In the genomic region with DNA sequence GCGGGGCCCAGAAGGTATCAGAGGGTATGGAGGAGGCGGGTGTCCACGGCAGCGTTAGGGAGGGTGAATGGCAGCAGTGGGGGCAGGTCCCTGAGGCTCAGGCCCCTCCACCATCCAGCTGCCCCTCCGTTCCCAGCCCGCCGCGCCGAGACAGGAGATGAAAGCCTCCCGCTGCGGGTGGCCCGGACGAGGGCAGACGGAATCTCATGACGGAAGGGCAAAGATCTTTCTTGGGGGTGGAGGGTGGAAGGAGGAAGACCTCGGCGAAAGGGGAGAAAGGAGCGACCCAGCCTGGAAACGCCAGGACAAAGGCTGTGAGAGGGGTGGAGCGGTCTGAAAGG, we compare ENCODE assay signal across 7 cellular contexts. TPM values are rescaled to one million over a fixed set of nuclear protein-coding genes. Genes with fewer than 3 reads are reported as not detected.
A peak's percentile ranks its signal among the peaks of the same experiment; 100 is the strongest.
DNase-seq lines count a peak whose midpoint lies in the region; ATAC-seq, FAIRE-seq and TF ChIP-seq lines count a peak whose summit lies in the region.

No MANE protein-coding gene starts in this region.

- peaks cover 13% of the 10 kb centered on the region; the same call in 1 of the 2 replicates for H3K36me3 ChIP-seq in Loucy (ENCODE audit: insufficient read depth, low read length)
- peaks cover 0 to 39% (median 7%) of the 10 kb centered on the region in 6 donors for H3K36me3 ChIP-seq in spleen

- H3K4me1 ChIP-seq in Loucy (ENCODE audit: insufficient read depth, low read length, poor library complexity, severe bottlenecking) (peaks cover 61% of the 10 kb centered on the region), right cardiac atrium (ENCODE audit: control insufficient read depth, insufficient read depth, low read length) (no peaks in the 10 kb centered on the region), spleen (peaks cover 21 to 97% (median 74%) of the 10 kb centered on the region in 6 donors)

- intact Hi-C loops in activated naive CD4-positive, alpha-beta T cell treated with anti-CD3 and anti-CD28 coated beads for 36 hours (cut with micrococcal nuclease), result loop anchor here (1.0 to 10.0 kb wide), 5 partner anchors 14 to 730 kb away; partner anchors contain the start of genes AK9, CDC40, CEP57L1 and FIG4
- intact Hi-C loops in right cardiac atrium (cut with DNase I) (no loop called here), spleen (cut with DNase I; ENCODE audit: low total_unique reads) (no loop called here)

- TF ChIP-seq CTCF in Loucy (conservative IDR thresholded peaks at IDR 0.05; ENCODE audit: low read length) (no peak), spleen (IDR thresholded peaks at IDR 0.05 in 8 of 11, conservative IDR thresholded peaks at IDR 0.05 in 3 of 11) (no peak)

- H3K9ac ChIP-seq in Loucy (ENCODE audit: low read depth, low read length, poor library complexity, severe bottlenecking), result peak overlapping the region; percentile 97

- FAIRE-seq in GM12892 (lab: Jason Lieb, UNC), result no peak

- no peaks in the 10 kb centered on the region for H3K27me3 Mint-ChIP-seq in activated naive CD4-positive, alpha-beta T cell treated with anti-CD3 and anti-CD28 coated beads for 36 hours (ENCODE audit: low read depth)

- H2AFZ ChIP-seq in Loucy (ENCODE audit: low read length), result peak overlapping the region; percentile 53

- H3K9me3 Mint-ChIP-seq in activated naive CD4-positive, alpha-beta T cell treated with anti-CD3 and anti-CD28 coated beads for 36 hours, result no peaks in the 10 kb centered on the region

- TF ChIP-seq POLR2A in GM12892 (IDR thresholded peaks at IDR 0.05; ENCODE audit: low read depth, low read length), result no peak
- TF ChIP-seq POLR2A in spleen (IDR thresholded peaks at IDR 0.05), result no peak

- peaks cover 12% of the 10 kb centered on the region; the same call in 1 of the 2 replicates for H3F3A ChIP-seq in Loucy (ENCODE audit: low read depth)

- H3K4me3 ChIP-seq in Loucy (ENCODE audit: low read length, poor library complexity, severe bottlenecking), result peak overlapping the region; percentile 89
- H3K4me3 ChIP-seq in right cardiac atrium (ENCODE audit: low read length), result peak overlapping the region; percentile 56
- peak overlapping the region; percentile 54 to 92 (median 76) for H3K4me3 ChIP-seq in spleen

- H3K27me3 ChIP-seq in Loucy (ENCODE audit: insufficient read depth, low read length, poor library complexity, severe bottlenecking) (no peaks in the 10 kb centered on the region), right cardiac atrium (ENCODE audit: control insufficient read depth, insufficient read depth) (no peaks in the 10 kb centered on the region), spleen (replicated peaks in 1 of 7) (peaks cover 0 to 1% (median 0%) of the 10 kb centered on the region in 7 donors)

- H3K27ac ChIP-seq in right cardiac atrium (ENCODE audit: low read length), result peak overlapping the region; percentile 3
- H3K27ac ChIP-seq in spleen, result peak overlapping the region; percentile 87 to 100 (median 95)

- ATAC-seq in GM21786 (IDR thresholded peaks at IDR 0.05; ENCODE audit: unreplicated experiment) (peak; percentile 21), right cardiac atrium (peak; percentile 17)

- peaks cover 10% of the 10 kb centered on the region for H3K36me3 Mint-ChIP-seq in activated naive CD4-positive, alpha-beta T cell treated with anti-CD3 and anti-CD28 coated beads for 36 hours (ENCODE audit: low read depth)

- peak overlapping the region; percentile 91 for H3K4me3 Mint-ChIP-seq in activated naive CD4-positive, alpha-beta T cell treated with anti-CD3 and anti-CD28 coated beads for 36 hours

- peaks cover 59% of the 10 kb centered on the region for H3K4me1 Mint-ChIP-seq in activated naive CD4-positive, alpha-beta T cell treated with anti-CD3 and anti-CD28 coated beads for 36 hours (ENCODE audit: low read depth)

- H3K9me2 ChIP-seq in Loucy (replicated peaks; ENCODE audit: low read depth, low read length), result no peaks in the 10 kb centered on the region

- peak overlapping the region; percentile 99 for H3K4me2 ChIP-seq in Loucy (ENCODE audit: low read depth, low read length, poor library complexity, severe bottlenecking)

- DNase-seq in GM12892 (ENCODE audit: insufficient read length) (peak; percentile 50), right cardiac atrium (peak in 1 of 3 donors; percentile 70), spleen (peak; percentile 92), medulla oblongata (ENCODE audit: extremely low spot score) (no peak)
- peak; percentile 35 for DNase-seq in activated naive CD4-positive, alpha-beta T cell treated with anti-CD3 and anti-CD28 coated beads for 36 hours

- 0% methylated on average over 20 of the region's 20 CpGs for WGBS in right cardiac atrium
- WGBS in spleen, 5 donors, result 0 to 2% (median 0%) methylated on average over 16 to 20 of the region's 20 CpGs

- CTCF ChIA-PET in activated naive CD4-positive, alpha-beta T cell treated with anti-CD3 and anti-CD28 coated beads for 36 hours (lab: Charles Lee), result interaction anchor here (1.1 to 2.1 kb wide), 5 partner anchors 10 to 14 kb away, joined by 3 to 9 read pairs (median 6); partner anchors contain the start of genes PPIL6 and SMPD2

- H4K20me1 ChIP-seq in Loucy (ENCODE audit: insufficient read depth, low read length, poor library complexity, severe bottlenecking), result peaks cover 6% of the 10 kb centered on the region

- H3K27ac Mint-ChIP-seq in activated naive CD4-positive, alpha-beta T cell treated with anti-CD3 and anti-CD28 coated beads for 36 hours, result peak overlapping the region; percentile 82

- peaks cover 45% of the 10 kb centered on the region for H3K79me2 ChIP-seq in Loucy (ENCODE audit: insufficient read depth, low read length)

- no peaks in the 10 kb centered on the region for H3K9me3 ChIP-seq in Loucy (ENCODE audit: insufficient read depth, low read depth, low read length)
- no peaks in the 10 kb centered on the region for H3K9me3 ChIP-seq in right cardiac atrium (ENCODE audit: control insufficient read depth, low read length)
- H3K9me3 ChIP-seq in spleen, result no peaks in the 10 kb centered on the region

RNA-seq across cellular contexts. Expression of gene MICAL1, which starts 0.4 kb away (rescaled TPM):
- polyA plus RNA-seq in GM12892 (2012; ENCODE audit: missing spikeins), result 48.3 TPM
- 10 to 100 TPM; 20.4 to 22.9 TPM for total RNA-seq in activated naive CD4-positive, alpha-beta T cell treated with anti-CD3 and anti-CD28 coated beads for 36 hours
- 1 to 10 TPM; 4.8 to 9.2 (median 7.2) TPM for total RNA-seq in right cardiac atrium
- 8.7 TPM for polyA plus RNA-seq in right cardiac atrium
- total RNA-seq in spleen, result 100 to 1,000 TPM in 3 of 7 donors, 10 to 100 TPM in 4; 68.4 to 169 (median 78.7) TPM
- 100 to 1,000 TPM in 1 of 3 donors, 10 to 100 TPM in 2; 51.5 to 107 (median 87.7) TPM for polyA plus RNA-seq in spleen

RNA-seq across cellular contexts. Expression of gene SMPD2, which starts 14.6 kb away (rescaled TPM):
- 9.8 TPM for polyA plus RNA-seq in GM12892 (2012; ENCODE audit: missing spikeins)
- 1 to 10 TPM; 9.4 to 9.7 TPM for total RNA-seq in activated naive CD4-positive, alpha-beta T cell treated with anti-CD3 and anti-CD28 coated beads for 36 hours
- total RNA-seq in right cardiac atrium (1 to 10 TPM; 4.6 to 6.7 (median 5.7) TPM), spleen (10 to 100 TPM; 11.4 to 21.4 (median 18.9) TPM)
- polyA plus RNA-seq in right cardiac atrium (5.7 TPM), spleen (10 to 100 TPM; 15.6 to 21.0 (median 18.9) TPM)

RNA-seq across cellular contexts. Expression of gene PPIL6, which starts 14.7 kb away (rescaled TPM):
- not detected for polyA plus RNA-seq in GM12892 (2012; ENCODE audit: missing spikeins)
- total RNA-seq in activated naive CD4-positive, alpha-beta T cell treated with anti-CD3 and anti-CD28 coated beads for 36 hours, result under 1 TPM in 1 of 2 experiments, not detected in 1; 0.19 TPM
- total RNA-seq in right cardiac atrium, result 1 to 10 TPM; 3.0 to 6.8 (median 4.6) TPM
- polyA plus RNA-seq in right cardiac atrium, result 2.2 TPM
- total RNA-seq in spleen, result 1 to 10 TPM in 2 of 7 donors, under 1 TPM in 5; 0.19 to 4.8 (median 0.91) TPM
- polyA plus RNA-seq in spleen, result under 1 TPM; 0.13 to 0.70 (median 0.36) TPM

RNA-seq across cellular contexts. Expression of gene ZBTB24, which starts 27.9 kb away (rescaled TPM):
- polyA plus RNA-seq in GM12892 (2012; ENCODE audit: missing spikeins), result 6.3 TPM
- total RNA-seq in activated naive CD4-positive, alpha-beta T cell treated with anti-CD3 and anti-CD28 coated beads for 36 hours, result 1 to 10 TPM; 6.9 to 7.4 TPM
- 1 to 10 TPM; 3.3 to 4.2 (median 3.5) TPM for total RNA-seq in right cardiac atrium
- polyA plus RNA-seq in right cardiac atrium, result 2.2 TPM
- total RNA-seq in spleen, result 10 to 100 TPM; 11.1 to 15.0 (median 13.0) TPM
- polyA plus RNA-seq in spleen, result 1 to 10 TPM; 4.5 to 8.7 (median 5.6) TPM
